12 cellular contexts compared by ENCODE assay signal in genomic region chr1:57406428-57406827, GRCh38. TPM values are rescaled to one million over a fixed set of nuclear protein-coding genes. Genes with fewer than 3 reads are reported as not detected.
"Had no signal": no experiment of that assay in that cellular context is flagged by ENCODE, and none has a peak within 500 bp of the region (broad histone marks: within the 10 kb centered on the region; RNA-seq: fewer than 3 reads in every experiment).

No MANE protein-coding gene starts in this region.

- H3K27ac ChIP-seq: KMS-11 had no signal

- DNase-seq: H9, HCEC 1CT, HFFc6, Karpas-422, KBM-7 had no signal

- FAIRE-seq: H1, H54, HTR-8/SVneo had no signal

- H3K4me2 ChIP-seq: GM23338, KMS-11 had no signal

- H3K4me3 ChIP-seq: GM23338 had no signal

- H3K4me3 Mint-ChIP-seq: GM23338, H9, HFFc6 had no signal

- ATAC-seq: GM23338 had no signal

- H2AFZ ChIP-seq: GM23338 had no signal

- H3K9me3 Mint-ChIP-seq: GM23338, H9, HFFc6 had no signal

- H3K27ac Mint-ChIP-seq: GM23338, HFFc6 had no signal

- H3K9ac ChIP-seq: KMS-11 had no signal

RNA-seq across cellular contexts. Expression of gene DAB1, which starts 17.4 kb away (rescaled TPM):
- total RNA-seq: HT-29, LHCN-M2 had no signal
